16 cellular contexts compared by ENCODE assay signal in the genomic region with DNA sequence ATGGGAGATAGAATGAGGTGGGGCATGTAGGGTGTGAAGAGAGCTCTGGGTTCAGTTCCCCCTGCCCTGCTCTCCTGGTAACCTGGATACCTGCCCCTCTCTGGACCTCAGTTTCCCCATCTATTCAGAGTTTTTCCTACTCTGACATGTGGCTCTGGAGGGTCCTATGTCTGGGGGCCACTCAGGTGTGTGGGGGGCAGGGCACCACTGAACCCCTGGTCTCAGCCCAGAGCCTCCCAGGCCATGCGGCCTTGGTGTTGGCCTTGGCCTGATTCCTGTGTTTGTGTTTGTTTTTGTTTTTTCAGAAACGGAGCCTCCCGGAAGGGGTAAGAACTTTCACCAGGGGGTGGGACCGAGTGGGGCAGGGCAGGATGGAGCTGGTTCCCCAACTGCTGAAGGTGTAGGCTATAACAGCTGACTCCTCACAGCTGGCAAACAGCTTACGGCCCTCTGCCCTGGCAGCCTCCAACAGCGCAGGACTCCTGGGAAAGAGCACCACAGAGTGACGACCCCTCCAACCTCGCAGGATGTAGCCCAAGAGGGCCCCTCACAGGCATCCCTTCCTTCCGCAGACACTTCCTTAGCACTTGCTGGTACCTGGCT. TPM values are rescaled to one million over a fixed set of nuclear protein-coding genes. Genes with fewer than 3 reads are reported as not detected.
A peak's percentile ranks its signal among the peaks of the same experiment; 100 is the strongest.
DNase-seq lines count a peak whose midpoint lies in the region; ATAC-seq and TF ChIP-seq lines count a peak whose summit lies in the region.
"Had no signal": no experiment of that assay in that cellular context is flagged by ENCODE, and none has a peak within 500 bp of the region (broad histone marks: within the 10 kb centered on the region; RNA-seq: fewer than 3 reads in every experiment).

No MANE protein-coding gene starts in this region.

- H3K18ac ChIP-seq in neuronal stem cell (ENCODE audit: low read length) = no peak overlapping the region

- no peaks in the 10 kb centered on the region for H3K9me3 ChIP-seq in body of pancreas
- H3K9me3 ChIP-seq in neuronal stem cell (replicated peaks in 1 of 2; ENCODE audit: control insufficient read depth in 2 of 2, insufficient read depth in 1 of 2, low read depth in 1 of 2, low read length in 2 of 2) = no peaks in the 10 kb centered on the region
- H3K9me3 ChIP-seq: A549 had no signal

- H3K4ac ChIP-seq in neuronal stem cell (ENCODE audit: low read length) = no peak overlapping the region

- TF ChIP-seq CTCF in body of pancreas (IDR thresholded peaks at IDR 0.05) = no peak

- H3K4me1 ChIP-seq in body of pancreas (peaks cover 10% of the 10 kb centered on the region), neuronal stem cell (ENCODE audit: control insufficient read depth in 2 of 2, insufficient read depth in 1 of 2, low read depth in 1 of 2, low read length in 2 of 2) (peaks cover 4 to 9% of the 10 kb centered on the region in 2 donors)
- H3K4me1 ChIP-seq: A549 had no signal

- no peak overlapping the region for H3K9ac ChIP-seq in neuronal stem cell (ENCODE audit: low read depth, low read length, poor library complexity)

- no peak overlapping the region for H3K4me2 ChIP-seq in neuronal stem cell (ENCODE audit: insufficient read depth, low read length, poor library complexity, severe bottlenecking)
- H3K4me2 ChIP-seq: A549, GM23338 had no signal

- no peaks in the 10 kb centered on the region for H3K79me1 ChIP-seq in neuronal stem cell (ENCODE audit: low read depth, low read length)

- H3K27ac ChIP-seq in body of pancreas (no peak overlapping the region), neuronal stem cell (replicated peaks; ENCODE audit: low read length) (no peak overlapping the region)
- H3K27ac ChIP-seq: A549 had no signal

- no peaks in the 10 kb centered on the region for H3K27me3 ChIP-seq in body of pancreas
- peaks cover 0 to 10% (median 0%) of the 10 kb centered on the region in 3 experiments for H3K27me3 ChIP-seq in neuronal stem cell (ENCODE audit: control insufficient read depth in 3 of 3, insufficient read depth in 3 of 3, low read depth in 1 of 3, low read length in 3 of 3)

- no peak overlapping the region for H2AFZ ChIP-seq in neuronal stem cell (ENCODE audit: low read length)
- H2AFZ ChIP-seq: GM23338 had no signal

- H4K91ac ChIP-seq in neuronal stem cell (ENCODE audit: low read depth, low read length, poor library complexity) = no peak overlapping the region

- H2BK12ac ChIP-seq in neuronal stem cell (ENCODE audit: low read length) = no peak overlapping the region

- intact Hi-C loops in body of pancreas (cut with DNase I) = no loop called here
- intact Hi-C loops in posterior vena cava (cut with DNase I) = no loop called here

- H2BK5ac ChIP-seq in neuronal stem cell (ENCODE audit: low read length) = no peak overlapping the region

- no peak overlapping the region for H4K8ac ChIP-seq in neuronal stem cell (ENCODE audit: low read depth, low read length)

- TF ChIP-seq POLR2A in body of pancreas (IDR thresholded peaks at IDR 0.05) = no peak

- no peak overlapping the region for H3K23ac ChIP-seq in neuronal stem cell (ENCODE audit: low read depth, low read length, poor library complexity)

- H2BK120ac ChIP-seq in neuronal stem cell (ENCODE audit: low read depth, low read length) = peak overlapping the region; percentile 49

- 41 to 46% methylated on average over 8 to 9 of the region's 9 CpGs for WGBS in body of pancreas, 2 donors
- no CpG with 5 or more reads among the region's 9 CpGs for WGBS in neuronal stem cell (ENCODE audit: extremely low coverage in 2 of 2, insufficient read length in 2 of 2, insufficient replicate concordance in 1 of 2), 2 donors

- DNase-seq in body of pancreas (peak in 3 of 4 donors; percentile 20 to 29 (median 23)), left lobe of liver (ENCODE audit: low spot score) (peak; percentile 86), neuronal stem cell (ENCODE audit: low spot score) (no peak), posterior vena cava (ENCODE audit: low spot score) (no peak), NCI-H1694 treated with DMSO at 0.1 percent for 48 hours (lab: John Stamatoyannopoulos, UW) (no peak), Kasumi-1 (lab: John Stamatoyannopoulos, UW) (no peak), glomerular visceral epithelial cell (ENCODE audit: extremely low spot score) (no peak)
- DNase-seq: CD4-positive, CD25-positive, alpha-beta regulatory T cell; DMS 273 treated with DMSO at 0.1 percent for 48 hours; H7 had no signal

- H3K14ac ChIP-seq in neuronal stem cell (ENCODE audit: low read length) = no peak overlapping the region

- ATAC-seq in body of pancreas (peak; percentile 31), left lobe of liver (peak; percentile 51)
- ATAC-seq: A549, GM23338 had no signal

- H2BK15ac ChIP-seq in neuronal stem cell (ENCODE audit: low read length) = no peak overlapping the region

- no peak overlapping the region for H2AK5ac ChIP-seq in neuronal stem cell (ENCODE audit: low read depth, low read length)

- no peaks in the 10 kb centered on the region for H3K36me3 ChIP-seq in body of pancreas (replicated peaks in 1 of 2; ENCODE audit: insufficient read depth in 1 of 2, low read depth in 2 of 2)
- H3K36me3 ChIP-seq in neuronal stem cell (replicated peaks in 1 of 2; ENCODE audit: control insufficient read depth in 2 of 2, insufficient read depth in 2 of 2, low read length in 2 of 2) = no peaks in the 10 kb centered on the region

- H3K4me3 ChIP-seq in body of pancreas = no peak overlapping the region
- H3K4me3 ChIP-seq in neuronal stem cell (ENCODE audit: low read length in 2 of 2) = no peak overlapping the region
- H3K4me3 ChIP-seq: A549, GM23338 had no signal

RNA-seq across cellular contexts. Expression of a gene that starts 0.8 kb away (rescaled TPM):
- 1 to 10 TPM in 1 of 2 donors, not detected in 1; 1.6 TPM for total RNA-seq in body of pancreas
- total RNA-seq in left lobe of liver = 779 TPM
- 0.07 TPM for polyA plus RNA-seq in neuronal stem cell (2013, experiment 1 of 2)
- 0.08 TPM for polyA plus RNA-seq in neuronal stem cell (2013, experiment 2 of 2)
- total RNA-seq in posterior vena cava = 10 to 100 TPM; 14.8 to 16.1 TPM
- total RNA-seq: CD4-positive, CD25-positive, alpha-beta regulatory T cell; Daoy; GM23338; H7; HT-29 had no signal
- polyA plus RNA-seq: GM23338, IgD-negative memory B cell had no signal

RNA-seq across cellular contexts. Expression of a gene that starts 18.0 kb away (rescaled TPM):
- 1 to 10 TPM in 1 of 2 donors, not detected in 1; 4.4 TPM for total RNA-seq in body of pancreas
- 1,331 TPM for total RNA-seq in left lobe of liver
- polyA plus RNA-seq in neuronal stem cell (2013, experiment 1 of 2) = not detected
- not detected for polyA plus RNA-seq in neuronal stem cell (2013, experiment 2 of 2)
- total RNA-seq in posterior vena cava = 1 to 10 TPM; 1.3 to 2.6 TPM
- total RNA-seq: CD4-positive, CD25-positive, alpha-beta regulatory T cell; Daoy; GM23338; H7; HT-29 had no signal
- polyA plus RNA-seq: A549; BJ; CD4-positive, CD25-positive, alpha-beta regulatory T cell; GM23338; IgD-negative memory B cell had no signal

RNA-seq across cellular contexts. Expression of a gene that starts 24.7 kb away (rescaled TPM):
- total RNA-seq in body of pancreas = 10 to 100 TPM; 10.1 to 73.2 TPM
- total RNA-seq in left lobe of liver = 16.6 TPM
- polyA plus RNA-seq in neuronal stem cell (2013, experiment 1 of 2) = 15.7 TPM
- 16.7 TPM for polyA plus RNA-seq in neuronal stem cell (2013, experiment 2 of 2)
- 10 to 100 TPM; 17.3 to 21.5 TPM for total RNA-seq in posterior vena cava

RNA-seq across cellular contexts. Expression of a gene that starts 35.1 kb away (rescaled TPM):
- total RNA-seq in body of pancreas = 10 to 100 TPM; 60.7 to 86.7 TPM
- 4,358 TPM for total RNA-seq in left lobe of liver
- polyA plus RNA-seq in neuronal stem cell (2013, experiment 1 of 2) = 1.4 TPM
- polyA plus RNA-seq in neuronal stem cell (2013, experiment 2 of 2) = 1.7 TPM
- total RNA-seq in posterior vena cava = 10 to 100 TPM; 19.1 to 28.8 TPM
- total RNA-seq: HT-29 had no signal
- polyA plus RNA-seq: IgD-negative memory B cell had no signal

RNA-seq across cellular contexts. Expression of a gene that starts 39.4 kb away (rescaled TPM):
- total RNA-seq in body of pancreas (1 to 10 TPM in 1 of 2 donors, not detected in 1; 3.9 TPM), left lobe of liver (0.38 TPM), posterior vena cava (100 to 1,000 TPM in 1 of 2 donors, 10 to 100 TPM in 1; 78.5 to 105 TPM)
- 10.7 TPM for polyA plus RNA-seq in neuronal stem cell (2013, experiment 1 of 2)
- polyA plus RNA-seq in neuronal stem cell (2013, experiment 2 of 2) = 10.5 TPM
- total RNA-seq: Daoy, HT-29 had no signal
- polyA plus RNA-seq: A549, BJ, IgD-negative memory B cell had no signal

Comparison
In these comparisons a context has a peak if more than half of its experiments do, and no peak if none do; other contexts are left out.
1. DNase-seq: peak in body of pancreas (3 of 4) and left lobe of liver (single experiment); none in neuronal stem cell (single experiment), posterior vena cava (single experiment), NCI-H1694 treated with DMSO at 0.1 percent for 48 hours (single experiment), Kasumi-1 (0 of 2) and glomerular visceral epithelial cell (single experiment).
2. RNA of a gene that starts 0.8 kb away (total RNA-seq): 779 TPM in left lobe of liver (single experiment); 14.8 to 16.1 TPM in posterior vena cava and 1.6 TPM in body of pancreas; every median in the first group is over 10 times any median in the second.
3. RNA of a gene that starts 18.0 kb away (total RNA-seq): 1,331 TPM in left lobe of liver (single experiment); 4.4 TPM in body of pancreas and 1.3 to 2.6 TPM in posterior vena cava; every median in the first group is over 100 times any median in the second.